In the genomic region with DNA sequence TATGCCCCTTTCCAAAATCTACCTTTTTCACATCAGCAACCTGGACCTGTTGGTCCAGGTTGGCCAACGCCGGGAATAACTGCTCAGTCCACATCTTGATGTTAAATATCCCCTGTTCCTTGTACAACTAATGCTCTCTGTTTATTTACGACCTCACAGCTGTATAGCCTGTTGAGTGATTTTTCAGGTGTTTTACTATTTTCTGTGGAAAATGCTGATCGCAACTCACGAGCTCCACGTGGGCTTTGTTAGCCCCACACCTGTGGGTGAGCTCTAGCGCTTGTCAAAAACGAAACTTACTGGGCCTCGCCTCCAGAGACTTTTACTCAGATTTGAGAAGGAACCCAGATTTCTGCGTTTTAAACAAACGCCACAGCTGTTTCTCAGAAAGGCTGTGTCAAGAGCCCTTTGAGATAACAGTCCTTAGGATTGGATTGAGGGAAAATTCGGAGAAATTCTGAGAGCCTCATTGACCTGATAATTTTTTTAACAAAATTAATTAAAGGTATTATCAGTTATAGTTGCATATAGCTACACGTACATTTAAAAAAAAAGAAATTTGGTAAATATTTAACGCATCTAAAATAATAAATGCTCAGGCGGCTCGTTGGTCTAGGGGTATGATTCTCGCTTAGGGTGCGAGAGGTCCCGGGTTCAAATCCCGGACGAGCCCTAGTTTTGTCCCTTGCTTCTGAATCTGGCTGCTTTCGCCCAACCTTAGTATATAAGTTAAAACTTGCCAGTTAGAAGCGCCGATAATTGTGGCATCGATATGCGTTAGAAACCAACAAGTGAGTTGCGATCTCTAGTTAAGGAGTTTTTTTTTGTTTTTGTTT, we compare ENCODE assay signal across 8 cellular contexts. TPM values are rescaled to one million over a fixed set of nuclear protein-coding genes. Genes with fewer than 3 reads are reported as not detected.
DNase-seq lines count a peak whose midpoint lies in the region; ATAC-seq and TF ChIP-seq lines count a peak whose summit lies in the region.

No MANE protein-coding gene starts in this region.

- H3K9me3 ChIP-seq in naive thymus-derived CD4-positive, alpha-beta T cell (ENCODE audit: control insufficient read depth in 2 of 3, low read length in 3 of 3): no peaks in the 10 kb centered on the region
- H3K9me3 ChIP-seq in upper lobe of left lung: no peaks in the 10 kb centered on the region

- peaks cover 18% of the 10 kb centered on the region for H3K4me1 Mint-ChIP-seq in activated CD8-positive, alpha-beta T cell treated with anti-CD3 and anti-CD28 coated beads for 36 hours (ENCODE audit: low read depth)
- H3K4me1 Mint-ChIP-seq in naive thymus-derived CD4-positive, alpha-beta T cell: peaks cover 12 to 35% (median 21%) of the 10 kb centered on the region in 7 donors

- no peaks in the 10 kb centered on the region for H3K36me3 ChIP-seq in naive thymus-derived CD4-positive, alpha-beta T cell (ENCODE audit: control insufficient read depth in 2 of 3, insufficient read depth in 3 of 3, low read length in 3 of 3)
- H3K36me3 ChIP-seq in upper lobe of left lung: no peaks in the 10 kb centered on the region

- TF ChIP-seq CTCF in AG10803 (conservative IDR thresholded peaks at IDR 0.05; ENCODE audit: low read length) (no peak), epithelial cell of esophagus (IDR thresholded peaks at IDR 0.05; ENCODE audit: insufficient read depth, low read depth, low read length, missing control alignments) (no peak), upper lobe of left lung (IDR thresholded peaks at IDR 0.05) (no peak)
- TF ChIP-seq CTCF in activated CD8-positive, alpha-beta T cell treated with anti-CD3 and anti-CD28 coated beads for 36 hours (IDR thresholded peaks at IDR 0.05): no peak

- POLR2A ChIA-PET in activated CD8-positive, alpha-beta T cell treated with anti-CD3 and anti-CD28 coated beads for 36 hours (lab: Charles Lee): interaction anchor here (0.6 to 3.2 kb wide), 4 partner anchors 14 to 269 kb away, joined by 3 to 14 read pairs (median 5); a partner anchor contains a TSS
- POLR2A ChIA-PET in naive thymus-derived CD4-positive, alpha-beta T cell (lab: Charles Lee): interaction anchor here (0.7 to 6.4 kb wide), 10 partner anchors 12 to 397 kb away, joined by 3 to 101 read pairs (median 4); a partner anchor contains a TSS

- no peaks in the 10 kb centered on the region for H3K27me3 Mint-ChIP-seq in activated CD8-positive, alpha-beta T cell treated with anti-CD3 and anti-CD28 coated beads for 36 hours
- H3K27me3 Mint-ChIP-seq in naive thymus-derived CD4-positive, alpha-beta T cell: peaks cover 0 to 2% (median 0%) of the 10 kb centered on the region in 5 donors

- H3K9me3 Mint-ChIP-seq in activated CD8-positive, alpha-beta T cell treated with anti-CD3 and anti-CD28 coated beads for 36 hours: no peaks in the 10 kb centered on the region
- H3K9me3 Mint-ChIP-seq in naive thymus-derived CD4-positive, alpha-beta T cell: peaks cover 0 to 4% (median 0%) of the 10 kb centered on the region in 11 donors

- peak; percentile 24 for ATAC-seq in GM21737 (IDR thresholded peaks at IDR 0.05; ENCODE audit: unreplicated experiment)
- ATAC-seq in activated CD8-positive, alpha-beta T cell treated with anti-CD3 and anti-CD28 coated beads for 36 hours: peak; percentile 28
- ATAC-seq in naive thymus-derived CD4-positive, alpha-beta T cell: peak; percentile 63
- peak in 1 of 2 donors; percentile 27 for ATAC-seq in upper lobe of left lung (ENCODE audit: low FRiP score in 2 of 2)

- WGBS in upper lobe of left lung, 2 donors: 13 to 20% methylated on average over 27 of the region's 27 CpGs

- H3K4me3 ChIP-seq in AG10803 (ENCODE audit: low read length): peak overlapping the region; percentile 50
- peak overlapping the region; percentile 76 for H3K4me3 ChIP-seq in epithelial cell of esophagus (ENCODE audit: low read length)
- H3K4me3 ChIP-seq in naive thymus-derived CD4-positive, alpha-beta T cell (ENCODE audit: low read length): peak overlapping the region; percentile 75
- peak overlapping the region in 3 of 4 donors; percentile 24 to 59 (median 49) for H3K4me3 ChIP-seq in upper lobe of left lung

- TF ChIP-seq POLR2A in upper lobe of left lung (IDR thresholded peaks at IDR 0.05): no peak

- H3K27me3 ChIP-seq in naive thymus-derived CD4-positive, alpha-beta T cell (ENCODE audit: control insufficient read depth in 2 of 2, insufficient read depth in 2 of 2, low read length in 2 of 2): no peaks in the 10 kb centered on the region
- H3K27me3 ChIP-seq in upper lobe of left lung: no peaks in the 10 kb centered on the region

- H3K4me3 Mint-ChIP-seq in activated CD8-positive, alpha-beta T cell treated with anti-CD3 and anti-CD28 coated beads for 36 hours: no peak overlapping the region
- H3K4me3 Mint-ChIP-seq in naive thymus-derived CD4-positive, alpha-beta T cell: peak overlapping the region in 3 of 10 donors; percentile 29 to 77 (median 66)

- intact Hi-C loops in activated CD8-positive, alpha-beta T cell treated with anti-CD3 and anti-CD28 coated beads for 36 hours (cut with micrococcal nuclease): loop anchor here (1.0 to 5.0 kb wide), 3 partner anchors 17 to 243 kb away; no protein-coding TSS in a partner anchor
- intact Hi-C loops in naive thymus-derived CD4-positive, alpha-beta T cell (cut with micrococcal nuclease): loop anchor here (1.0 kb wide), 7 partner anchors 13 to 242 kb away; a partner anchor contains a TSS

- no peaks in the 10 kb centered on the region for H3K36me3 Mint-ChIP-seq in activated CD8-positive, alpha-beta T cell treated with anti-CD3 and anti-CD28 coated beads for 36 hours (ENCODE audit: low read depth)
- no peaks in the 10 kb centered on the region for H3K36me3 Mint-ChIP-seq in naive thymus-derived CD4-positive, alpha-beta T cell

- no peak overlapping the region for H3K27ac Mint-ChIP-seq in activated CD8-positive, alpha-beta T cell treated with anti-CD3 and anti-CD28 coated beads for 36 hours
- H3K27ac Mint-ChIP-seq in naive thymus-derived CD4-positive, alpha-beta T cell: peak overlapping the region in 1 of 9 donors; percentile 84

- peaks cover 7 to 18% of the 10 kb centered on the region in 2 donors for H3K4me1 ChIP-seq in naive thymus-derived CD4-positive, alpha-beta T cell (ENCODE audit: control insufficient read depth in 2 of 2, insufficient read depth in 2 of 2, low read length in 2 of 2)
- peaks cover 15 to 24% (median 20%) of the 10 kb centered on the region in 4 donors for H3K4me1 ChIP-seq in upper lobe of left lung

- TF ChIP-seq EP300 in upper lobe of left lung (IDR thresholded peaks at IDR 0.05): no peak

- DNase-seq in AG10803 (ENCODE audit: low read depth) (peak; percentile 68), NCI-H69 (lab: John Stamatoyannopoulos, UW) (peak; percentile 88), epithelial cell of esophagus (ENCODE audit: low read depth) (peak; percentile 70), upper lobe of left lung (no peak), 8988T (no peak)
- DNase-seq in activated CD8-positive, alpha-beta T cell treated with anti-CD3 and anti-CD28 coated beads for 36 hours: peak; percentile 80
- DNase-seq in naive thymus-derived CD4-positive, alpha-beta T cell: peak in 8 of 9 donors; percentile 54 to 81 (median 68)

- H3K27ac ChIP-seq in naive thymus-derived CD4-positive, alpha-beta T cell (ENCODE audit: low read depth, low read length): peak overlapping the region; percentile 65
- H3K27ac ChIP-seq in upper lobe of left lung: peak overlapping the region in 2 of 4 donors; percentile 67 to 84

- CTCF ChIA-PET in activated CD8-positive, alpha-beta T cell treated with anti-CD3 and anti-CD28 coated beads for 36 hours (lab: Charles Lee): interaction anchor here (0.8 to 5.5 kb wide), 7 partner anchors 17 to 226 kb away, joined by 3 to 22 read pairs (median 5); a partner anchor contains a TSS
- CTCF ChIA-PET in naive thymus-derived CD4-positive, alpha-beta T cell (lab: Charles Lee): interaction anchor here (0.6 to 1.8 kb wide), 6 partner anchors 13 to 599 kb away, joined by 3 to 8 read pairs (median 5); no protein-coding TSS in a partner anchor

RNA-seq across cellular contexts. Expression of a gene that starts 16.7 kb away (rescaled TPM):
- total RNA-seq in activated CD8-positive, alpha-beta T cell treated with anti-CD3 and anti-CD28 coated beads for 36 hours: 10 to 100 TPM; 80.2 to 83.3 TPM
- total RNA-seq in naive thymus-derived CD4-positive, alpha-beta T cell: 10 to 100 TPM; 37.6 to 96.0 (median 81.7) TPM
- 100 to 1,000 TPM; 122 to 154 TPM for polyA plus RNA-seq in naive thymus-derived CD4-positive, alpha-beta T cell
- 10 to 100 TPM; 35.6 to 76.7 (median 45.5) TPM for total RNA-seq in upper lobe of left lung

RNA-seq across cellular contexts. Expression of a gene that starts 41.9 kb away (rescaled TPM):
- total RNA-seq in activated CD8-positive, alpha-beta T cell treated with anti-CD3 and anti-CD28 coated beads for 36 hours: 10 to 100 TPM; 27.7 to 27.9 TPM
- total RNA-seq in naive thymus-derived CD4-positive, alpha-beta T cell: 10 to 100 TPM; 23.3 to 37.5 (median 35.0) TPM
- polyA plus RNA-seq in naive thymus-derived CD4-positive, alpha-beta T cell: 10 to 100 TPM; 39.4 to 44.8 TPM
- total RNA-seq in upper lobe of left lung: 10 to 100 TPM in 4 of 6 donors, 1 to 10 TPM in 2; 6.3 to 22.5 (median 15.4) TPM

RNA-seq across cellular contexts. Expression of a gene that starts 54.8 kb away (rescaled TPM):
- under 1 TPM in 1 of 2 experiments, not detected in 1; 0.11 TPM for total RNA-seq in activated CD8-positive, alpha-beta T cell treated with anti-CD3 and anti-CD28 coated beads for 36 hours
- not detected for total RNA-seq in naive thymus-derived CD4-positive, alpha-beta T cell
- not detected for polyA plus RNA-seq in naive thymus-derived CD4-positive, alpha-beta T cell
- total RNA-seq in upper lobe of left lung: not detected

Comparison
In these comparisons a context has a peak if more than half of its experiments do, and no peak if none do; other contexts are left out.
1. DNase-seq: peak in AG10803 (single experiment), NCI-H69 (single experiment), activated CD8-positive, alpha-beta T cell treated with anti-CD3 and anti-CD28 coated beads for 36 hours (single experiment), epithelial cell of esophagus (single experiment) and naive thymus-derived CD4-positive, alpha-beta T cell (8 of 9); none in upper lobe of left lung (0 of 2) and 8988T (single experiment).
2. Peak in every context shown above with its lines, with median percentiles within 50 percentile points of each other: H3K4me3 ChIP-seq.